ENCODE assay signal across 8 cellular contexts in the genomic region with DNA sequence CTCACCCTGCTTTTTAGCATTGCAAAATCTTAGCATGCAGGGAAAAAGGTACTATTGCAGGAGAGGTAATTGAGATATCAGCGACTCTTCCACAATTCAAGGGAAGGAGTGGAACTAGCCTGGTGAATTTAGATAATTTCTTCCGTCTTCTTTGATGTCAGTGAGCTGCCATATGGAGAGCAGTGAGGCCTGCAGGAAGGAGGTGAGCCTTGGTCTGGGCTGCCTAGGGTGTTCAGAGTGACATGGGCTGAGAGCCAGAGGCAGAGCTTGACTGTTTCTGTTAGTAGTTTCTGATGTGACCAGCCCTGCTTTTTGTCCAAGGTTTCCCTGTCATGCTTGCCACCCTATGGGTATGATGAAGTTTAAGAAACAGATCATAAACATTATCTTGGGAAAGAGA.
DNase-seq lines count a peak whose midpoint lies in the region; ATAC-seq and TF ChIP-seq lines count a peak whose summit lies in the region.

No MANE protein-coding gene starts in this region.

- DNase-seq in WERI-Rb-1 (peak; percentile 19), memory B cell (ENCODE audit: low spot score in 2 of 2) (no peak), NCI-H526 (lab: John Stamatoyannopoulos, UW) (no peak), Kasumi-1 (lab: John Stamatoyannopoulos, UW) (no peak), SHP77 treated with DMSO at 0.1 percent for 48 hours (lab: John Stamatoyannopoulos, UW) (no peak), superior temporal gyrus (ENCODE audit: extremely low spot score) (no peak)

- peak; percentile 54 for ATAC-seq in GM21825 (IDR thresholded peaks at IDR 0.05; ENCODE audit: unreplicated experiment)
- no peak for ATAC-seq in memory B cell (ENCODE audit: low read depth)

- H3K36me3 Mint-ChIP-seq in memory B cell: peaks cover 10% of the 10 kb centered on the region

- H3K4me3 ChIP-seq in DOHH2 (ENCODE audit: low read length) (peak overlapping the region; percentile 49), WERI-Rb-1 (ENCODE audit: low read depth, low read length) (no peak overlapping the region)

- H3K79me2 ChIP-seq in DOHH2 (ENCODE audit: control insufficient read depth, low read length): peaks cover 85% of the 10 kb centered on the region

- no peaks in the 10 kb centered on the region for H3K9me3 ChIP-seq in DOHH2 (ENCODE audit: control insufficient read depth, insufficient read depth, low read length)
- no peaks in the 10 kb centered on the region for H3K9me3 ChIP-seq in WERI-Rb-1 (ENCODE audit: severe bottlenecking)

- H3K27ac ChIP-seq in DOHH2 (ENCODE audit: low read depth, low read length): peak overlapping the region; percentile 86
- H3K27ac ChIP-seq in WERI-Rb-1: 0 out of 2 replicates have a peak overlapping the region, but pooled peaks have one; percentile 13

- H3K9me3 Mint-ChIP-seq in memory B cell: no peaks in the 10 kb centered on the region

- H3K4me1 Mint-ChIP-seq in memory B cell: peaks cover 25% of the 10 kb centered on the region

- peak overlapping the region; percentile 78 for H3K4me2 ChIP-seq in DOHH2 (ENCODE audit: low read length)

- H3K27me3 ChIP-seq in DOHH2 (ENCODE audit: control insufficient read depth, low read length): no peaks in the 10 kb centered on the region
- no peaks in the 10 kb centered on the region for H3K27me3 ChIP-seq in WERI-Rb-1 (ENCODE audit: insufficient read depth, low read depth, severe bottlenecking)

- TF ChIP-seq CTCF in DOHH2 (IDR thresholded peaks at IDR 0.05; ENCODE audit: low read depth, low read length, poor library complexity, severe bottlenecking) (no peak), WERI-Rb-1 (IDR thresholded peaks at IDR 0.05; ENCODE audit: low read depth, low read length) (no peak)

- H3K36me3 ChIP-seq in DOHH2 (ENCODE audit: control insufficient read depth, low read length) (peaks cover 14% of the 10 kb centered on the region), WERI-Rb-1 (no peaks in the 10 kb centered on the region)

- H3K4me1 ChIP-seq in DOHH2 (ENCODE audit: control insufficient read depth, low read length): peaks cover 45% of the 10 kb centered on the region

- peak overlapping the region; percentile 94 for H3K27ac Mint-ChIP-seq in memory B cell

- peaks cover 15% of the 10 kb centered on the region for H3F3A ChIP-seq in DOHH2 (ENCODE audit: control insufficient read depth, insufficient read depth)

- no peaks in the 10 kb centered on the region for H3K9me2 ChIP-seq in DOHH2 (replicated peaks; ENCODE audit: control insufficient read depth, low read length)

- H3K4me3 Mint-ChIP-seq in memory B cell: peak overlapping the region; percentile 24

- H4K20me1 ChIP-seq in DOHH2 (ENCODE audit: control insufficient read depth, insufficient read depth, low read depth, low read length): no peaks in the 10 kb centered on the region

- no peaks in the 10 kb centered on the region for H3K27me3 Mint-ChIP-seq in memory B cell
